Comparison of ENCODE assay signal across 7 cellular contexts in genomic region chr15:58551764-58552504, GRCh38.
A peak's percentile ranks its signal among the peaks of the same experiment; 100 is the strongest.
DNase-seq lines count a peak whose midpoint lies in the region; ATAC-seq and FAIRE-seq lines count a peak whose summit lies in the region.

No MANE protein-coding gene starts in this region.

- ATAC-seq in stimulated activated naive CD8-positive, alpha-beta T cell treated with anti-CD3 and anti-CD28 coated beads, Interleukin-15, amount 100 ng/mL, for 72 hours: no peak
- ATAC-seq in HG03442 (IDR thresholded peaks at IDR 0.05; ENCODE audit: unreplicated experiment): no peak

- peak overlapping the region; percentile 85 for H3K9ac ChIP-seq in adipocyte (ENCODE audit: low read length)

- peak overlapping the region; percentile 76 to 92 for H3K27ac Mint-ChIP-seq in stimulated activated naive CD8-positive, alpha-beta T cell treated with anti-CD3 and anti-CD28 coated beads, Interleukin-15, amount 100 ng/mL, for 72 hours

- DNase-seq in LHCN-M2 (ENCODE audit: low read depth) (peak; percentile 94), adipocyte (ENCODE audit: low read depth) (peak; percentile 94), hippocampal formation (lab: John Stamatoyannopoulos, UW) (peak; percentile 13 to 24), NCI-H446 (lab: John Stamatoyannopoulos, UW) (no peak), GM19239 (ENCODE audit: insufficient read length, low spot score) (no peak)
- DNase-seq in stimulated activated naive CD8-positive, alpha-beta T cell treated with anti-CD3 and anti-CD28 coated beads, Interleukin-15, amount 100 ng/mL, for 72 hours: no peak

- H3K9me3 Mint-ChIP-seq in stimulated activated naive CD8-positive, alpha-beta T cell treated with anti-CD3 and anti-CD28 coated beads, Interleukin-15, amount 100 ng/mL, for 72 hours: no peaks in the 10 kb centered on the region

- no peak for FAIRE-seq in GM19239 (lab: Jason Lieb, UNC)

- H3K36me3 ChIP-seq in adipocyte (ENCODE audit: control insufficient read depth, insufficient read depth, low read length, severe bottlenecking): no peaks in the 10 kb centered on the region

- peak overlapping the region; percentile 77 for H3K4me3 ChIP-seq in adipocyte (ENCODE audit: low read length)

- H3K9me3 ChIP-seq in adipocyte (ENCODE audit: control insufficient read depth, low read length): no peaks in the 10 kb centered on the region

- H3K4me3 Mint-ChIP-seq in stimulated activated naive CD8-positive, alpha-beta T cell treated with anti-CD3 and anti-CD28 coated beads, Interleukin-15, amount 100 ng/mL, for 72 hours: no peak overlapping the region

- no peaks in the 10 kb centered on the region for H3K27me3 ChIP-seq in adipocyte (replicated peaks; ENCODE audit: control insufficient read depth, insufficient read depth, low read length)

- peaks cover 35% of the 10 kb centered on the region for H3K4me1 ChIP-seq in adipocyte (ENCODE audit: control insufficient read depth, insufficient read depth, low read length)

- peaks cover 33% of the 10 kb centered on the region for H3K4me1 Mint-ChIP-seq in stimulated activated naive CD8-positive, alpha-beta T cell treated with anti-CD3 and anti-CD28 coated beads, Interleukin-15, amount 100 ng/mL, for 72 hours

- peaks cover 12% of the 10 kb centered on the region for H3K27me3 Mint-ChIP-seq in stimulated activated naive CD8-positive, alpha-beta T cell treated with anti-CD3 and anti-CD28 coated beads, Interleukin-15, amount 100 ng/mL, for 72 hours

Comparison
In these comparisons a context has a peak if more than half of its experiments do, and no peak if none do; other contexts are left out.
1. DNase-seq: peak in LHCN-M2 (single experiment), adipocyte (single experiment) and hippocampal formation (2 of 2); none in stimulated activated naive CD8-positive, alpha-beta T cell treated with anti-CD3 and anti-CD28 coated beads, Interleukin-15, amount 100 ng/mL, for 72 hours (0 of 2), NCI-H446 (0 of 2) and GM19239 (single experiment).